8 cellular contexts compared by ENCODE assay signal in the genomic region with DNA sequence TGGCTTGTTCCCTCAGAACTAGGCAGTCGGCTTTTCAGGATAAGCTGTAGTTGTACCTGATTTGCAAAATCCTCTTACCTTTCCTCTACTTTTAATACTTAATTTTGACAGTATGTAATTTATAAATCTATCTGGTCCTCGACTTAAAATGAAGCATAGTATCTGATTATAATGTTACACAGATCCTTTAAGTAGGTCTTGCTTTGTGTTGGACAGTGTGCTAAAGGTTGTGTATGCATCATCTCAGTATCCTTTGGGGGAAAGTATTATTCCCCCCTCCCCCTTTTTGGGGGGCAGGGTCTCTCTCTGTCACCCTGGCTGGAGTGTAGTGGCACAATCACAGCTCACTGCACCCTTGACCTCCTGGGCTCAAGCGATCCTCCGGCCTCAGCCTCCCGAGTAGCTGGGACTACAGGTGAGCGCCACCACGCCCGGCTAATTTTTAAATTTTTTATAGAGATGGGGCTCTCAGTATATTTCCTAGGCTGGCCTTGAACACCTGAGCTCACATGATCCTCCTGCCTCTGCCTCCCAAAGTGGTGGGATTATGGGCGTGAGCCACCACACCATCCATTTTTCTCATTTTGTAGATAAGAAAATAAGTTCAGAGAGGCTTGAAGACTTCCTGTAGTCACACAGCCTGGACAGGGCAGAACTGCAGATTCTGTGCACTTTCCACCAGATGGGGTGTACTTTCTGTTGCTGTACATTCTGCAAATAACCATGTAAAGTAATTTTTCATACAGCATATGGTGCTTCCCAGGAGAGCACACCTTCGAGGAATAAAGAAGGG. TPM values are rescaled to one million over a fixed set of nuclear protein-coding genes. Genes with fewer than 3 reads are reported as not detected.
DNase-seq lines count a peak whose midpoint lies in the region; ATAC-seq and TF ChIP-seq lines count a peak whose summit lies in the region.

No MANE protein-coding gene starts in this region.

- H3K9me3 ChIP-seq in CD8-positive, alpha-beta memory T cell (ENCODE audit: low read length): no peaks in the 10 kb centered on the region
- no peaks in the 10 kb centered on the region for H3K9me3 ChIP-seq in neutrophil

- H3K36me3 Mint-ChIP-seq in CD8-positive, alpha-beta memory T cell: peaks cover 0 to 12% (median 3%) of the 10 kb centered on the region in 3 donors
- H3K36me3 Mint-ChIP-seq in dendritic cell treated with granulocyte-macrophage colony-stimulating factor and Interleukin-4, amounts not matched to agents 40 ng/mL and 50 ng/mL, for 4 days (ENCODE audit: low read depth): peaks cover 22% of the 10 kb centered on the region

- no peaks in the 10 kb centered on the region for H4K20me1 ChIP-seq in KMS-11 (ENCODE audit: insufficient read depth)

- no peak for DNase-seq in CD8-positive, alpha-beta memory T cell
- DNase-seq in effector CD8-positive, alpha-beta T cell (lab: John Stamatoyannopoulos, UW): no peak
- DNase-seq in putamen (ENCODE audit: low spot score): no peak

- H3K4me1 ChIP-seq in CD8-positive, alpha-beta memory T cell (ENCODE audit: insufficient read depth, low read length): peaks cover 40% of the 10 kb centered on the region
- H3K4me1 ChIP-seq in KMS-11 (ENCODE audit: low read depth, poor library complexity, severe bottlenecking) (peaks cover 36% of the 10 kb centered on the region), neutrophil (ENCODE audit: control insufficient read depth in 1 of 2, insufficient read depth in 1 of 2, low read depth in 1 of 2, low read length in 1 of 2) (peaks cover 23 to 28% of the 10 kb centered on the region in 2 experiments)

- peak overlapping the region; percentile 77 for H3K4me2 ChIP-seq in KMS-11

- peak overlapping the region in 7 of 8 donors; percentile 92 to 99 (median 97) for H3K27ac Mint-ChIP-seq in CD8-positive, alpha-beta memory T cell
- peak overlapping the region; percentile 93 for H3K27ac Mint-ChIP-seq in dendritic cell treated with granulocyte-macrophage colony-stimulating factor and Interleukin-4, amounts not matched to agents 40 ng/mL and 50 ng/mL, for 4 days

- POLR2A ChIA-PET in CD8-positive, alpha-beta memory T cell (lab: Charles Lee): interaction anchor here (0.6 to 3.4 kb wide), 4 partner anchors 10 to 521 kb away, joined by 3 to 25 read pairs (median 5); partner anchors contain the start of genes ACBD6 and MR1

- peaks cover 0 to 5% (median 2%) of the 10 kb centered on the region in 5 donors for H3K9me3 Mint-ChIP-seq in CD8-positive, alpha-beta memory T cell
- no peaks in the 10 kb centered on the region for H3K9me3 Mint-ChIP-seq in dendritic cell treated with granulocyte-macrophage colony-stimulating factor and Interleukin-4, amounts not matched to agents 40 ng/mL and 50 ng/mL, for 4 days

- TF ChIP-seq CTCF in KMS-11 (conservative IDR thresholded peaks at IDR 0.05; ENCODE audit: low read depth, low read length) (no peak), neutrophil (IDR thresholded peaks at IDR 0.05) (no peak)

- H3K27me3 ChIP-seq in CD8-positive, alpha-beta memory T cell (ENCODE audit: insufficient read depth, low read length, poor library complexity, severe bottlenecking): no peaks in the 10 kb centered on the region
- H3K27me3 ChIP-seq in KMS-11 (ENCODE audit: insufficient read depth, low read depth): no peaks in the 10 kb centered on the region
- H3K27me3 ChIP-seq in neutrophil: peaks cover 8% of the 10 kb centered on the region

- H3K4me3 ChIP-seq in CD8-positive, alpha-beta memory T cell (ENCODE audit: low read length): peak overlapping the region; percentile 39
- H3K4me3 ChIP-seq in KMS-11 (IDR thresholded peaks at IDR 0.05; ENCODE audit: insufficient read depth, low read depth, low read length): no peak overlapping the region
- H3K4me3 ChIP-seq in neutrophil (ENCODE audit: low read depth in 1 of 2, low read length in 1 of 2): peak overlapping the region; percentile 87 to 100

- H3K79me2 ChIP-seq in KMS-11 (ENCODE audit: insufficient read depth, low read depth): peaks cover 42% of the 10 kb centered on the region

- H3K27ac ChIP-seq in CD8-positive, alpha-beta memory T cell (ENCODE audit: low read depth, low read length): no peak overlapping the region
- no peak overlapping the region for H3K27ac ChIP-seq in KMS-11
- peak overlapping the region; percentile 95 for H3K27ac ChIP-seq in neutrophil

- CTCF ChIA-PET in CD8-positive, alpha-beta memory T cell (lab: Charles Lee): interaction anchor here (1.5 to 3.9 kb wide), 3 partner anchors 10 to 531 kb away, joined by 3 to 14 read pairs (median 8); partner anchors contain the start of gene MR1

- H3K27me3 Mint-ChIP-seq in CD8-positive, alpha-beta memory T cell: peaks cover 13 to 20% of the 10 kb centered on the region in 2 donors
- no peaks in the 10 kb centered on the region for H3K27me3 Mint-ChIP-seq in dendritic cell treated with granulocyte-macrophage colony-stimulating factor and Interleukin-4, amounts not matched to agents 40 ng/mL and 50 ng/mL, for 4 days

- peaks cover 37 to 44% (median 42%) of the 10 kb centered on the region in 3 donors for H3K4me1 Mint-ChIP-seq in CD8-positive, alpha-beta memory T cell
- peaks cover 43% of the 10 kb centered on the region for H3K4me1 Mint-ChIP-seq in dendritic cell treated with granulocyte-macrophage colony-stimulating factor and Interleukin-4, amounts not matched to agents 40 ng/mL and 50 ng/mL, for 4 days (ENCODE audit: low read depth)

- no peak for ATAC-seq in HG03196 (IDR thresholded peaks at IDR 0.05; ENCODE audit: unreplicated experiment)
- no peak for ATAC-seq in HG02970 (IDR thresholded peaks at IDR 0.05; ENCODE audit: low FRiP score, unreplicated experiment)

- intact Hi-C loops in dendritic cell treated with granulocyte-macrophage colony-stimulating factor and Interleukin-4, amounts not matched to agents 40 ng/mL and 50 ng/mL, for 4 days (cut with micrococcal nuclease): no loop called here

- no peak overlapping the region for H3K9ac ChIP-seq in KMS-11

- H3K4me3 Mint-ChIP-seq in CD8-positive, alpha-beta memory T cell: peak overlapping the region; percentile 95 to 99 (median 96)
- H3K4me3 Mint-ChIP-seq in dendritic cell treated with granulocyte-macrophage colony-stimulating factor and Interleukin-4, amounts not matched to agents 40 ng/mL and 50 ng/mL, for 4 days: peak overlapping the region; percentile 94

- H2AFZ ChIP-seq in KMS-11 (ENCODE audit: low read depth): peak overlapping the region; percentile 51

- no peaks in the 10 kb centered on the region for H3K36me3 ChIP-seq in CD8-positive, alpha-beta memory T cell (ENCODE audit: insufficient read depth, low read length)
- H3K36me3 ChIP-seq in KMS-11 (ENCODE audit: insufficient read depth): no peaks in the 10 kb centered on the region
- no peaks in the 10 kb centered on the region for H3K36me3 ChIP-seq in neutrophil

RNA-seq across cellular contexts. Expression of gene STX6, which starts 0.8 kb away (rescaled TPM):
- total RNA-seq in CD8-positive, alpha-beta memory T cell: 10 to 100 TPM; 21.1 to 21.5 TPM
- polyA plus RNA-seq in CD8-positive, alpha-beta memory T cell: 11.0 TPM

RNA-seq across cellular contexts. Expression of gene MR1, which starts 10.3 kb away (rescaled TPM):
- 10 to 100 TPM; 13.8 to 16.4 TPM for total RNA-seq in CD8-positive, alpha-beta memory T cell
- 37.7 TPM for polyA plus RNA-seq in CD8-positive, alpha-beta memory T cell
